Comparison of ENCODE assay signal across 15 cellular contexts in genomic region chr1:69246109-69246508, GRCh38.
A peak's percentile ranks its signal among the peaks of the same experiment; 100 is the strongest.
DNase-seq lines count a peak whose midpoint lies in the region; ATAC-seq and TF ChIP-seq lines count a peak whose summit lies in the region.
"Had no signal": no experiment of that assay in that cellular context is flagged by ENCODE, and none has a peak within 500 bp of the region (broad histone marks: within the 10 kb centered on the region; RNA-seq: fewer than 3 reads in every experiment).

No MANE protein-coding gene starts in this region.

- in situ Hi-C loops in brain microvascular endothelial cell (cut with HindIII; ENCODE audit: low pct_ligation_motif_present, low sequenced_read_pairs) = no loop called here

- TF ChIP-seq CTCF in choroid plexus epithelial cell (conservative IDR thresholded peaks at IDR 0.05; ENCODE audit: low read depth, low read length) = no peak
- no peak for TF ChIP-seq CTCF in brain microvascular endothelial cell (IDR thresholded peaks at IDR 0.05; ENCODE audit: low read depth, low read length, missing control alignments)

- H3K27me3 ChIP-seq in brain microvascular endothelial cell (replicated peaks) = no peaks in the 10 kb centered on the region
- H3K27me3 ChIP-seq: SJCRH30 had no signal

- H3K4me3 ChIP-seq in choroid plexus epithelial cell (ENCODE audit: low read depth, low read length) = no peak overlapping the region
- H3K4me3 ChIP-seq in brain microvascular endothelial cell (ENCODE audit: low read depth, low read length) = no peak overlapping the region
- H3K4me3 ChIP-seq: SJCRH30 had no signal

- no peak for ATAC-seq in HG03378 (IDR thresholded peaks at IDR 0.05; ENCODE audit: unreplicated experiment)

- no peak overlapping the region for H3K27ac ChIP-seq in brain microvascular endothelial cell
- H3K27ac ChIP-seq: SJCRH30 had no signal

- DNase-seq in NCI-H2171 treated with DMSO at 0.1 percent for 48 hours (lab: John Stamatoyannopoulos, UW) (peak; percentile 8), NCI-H2171 (lab: John Stamatoyannopoulos, UW) (no peak), NCI-H2227 (lab: John Stamatoyannopoulos, UW; ENCODE audit: unreplicated experiment) (peak; percentile 63), choroid plexus epithelial cell (ENCODE audit: low read depth) (peak; percentile 1), putamen (ENCODE audit: low spot score) (peak; percentile 58), brain microvascular endothelial cell (no peak), SK-N-DZ (ENCODE audit: low spot score) (no peak)
- DNase-seq: Caco-2, DMS79 treated with DMSO at 0.1 percent for 48 hours, HCEC 1CT, NCI-H1436, NCI-H82, SJCRH30, SW 1271 had no signal

- no peaks in the 10 kb centered on the region for H3K36me3 ChIP-seq in brain microvascular endothelial cell (replicated peaks)
- H3K36me3 ChIP-seq: SJCRH30 had no signal

Comparison
In these comparisons a context has a peak if more than half of its experiments do, and no peak if none do; other contexts are left out.
1. DNase-seq: peak in NCI-H2171 treated with DMSO at 0.1 percent for 48 hours (single experiment), NCI-H2227 (single experiment), choroid plexus epithelial cell (single experiment) and putamen (single experiment); none in NCI-H2171 (single experiment), brain microvascular endothelial cell (single experiment) and SK-N-DZ (single experiment).